In the genomic region with DNA sequence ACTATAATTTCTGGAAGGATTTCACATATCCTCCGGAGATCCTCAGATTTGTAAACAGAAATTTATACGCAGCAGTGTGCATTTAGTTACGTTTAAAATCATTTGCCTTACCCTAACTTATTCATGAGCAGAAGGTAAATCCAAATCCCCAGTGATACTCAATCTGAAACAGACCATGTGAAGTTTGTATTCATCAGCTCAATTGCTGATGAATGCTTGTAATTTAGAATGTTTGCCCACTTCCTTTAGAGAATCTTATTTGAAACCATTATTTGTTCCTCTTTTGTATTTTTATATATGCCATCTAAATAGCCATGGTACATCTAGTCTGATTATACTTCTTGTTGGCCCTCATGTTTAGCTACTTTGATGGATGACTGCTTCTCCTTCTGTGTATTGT, we compare ENCODE assay signal across 1 cellular context.
TF ChIP-seq lines count a peak whose summit lies in the region.

No MANE protein-coding gene starts in this region.

TF ChIP-seq in GM23338, 12 proteins besides CTCF, POLR2A, EP300 and RAD21 (continued from another document):
- TF ChIP-seq, protein P1, sequence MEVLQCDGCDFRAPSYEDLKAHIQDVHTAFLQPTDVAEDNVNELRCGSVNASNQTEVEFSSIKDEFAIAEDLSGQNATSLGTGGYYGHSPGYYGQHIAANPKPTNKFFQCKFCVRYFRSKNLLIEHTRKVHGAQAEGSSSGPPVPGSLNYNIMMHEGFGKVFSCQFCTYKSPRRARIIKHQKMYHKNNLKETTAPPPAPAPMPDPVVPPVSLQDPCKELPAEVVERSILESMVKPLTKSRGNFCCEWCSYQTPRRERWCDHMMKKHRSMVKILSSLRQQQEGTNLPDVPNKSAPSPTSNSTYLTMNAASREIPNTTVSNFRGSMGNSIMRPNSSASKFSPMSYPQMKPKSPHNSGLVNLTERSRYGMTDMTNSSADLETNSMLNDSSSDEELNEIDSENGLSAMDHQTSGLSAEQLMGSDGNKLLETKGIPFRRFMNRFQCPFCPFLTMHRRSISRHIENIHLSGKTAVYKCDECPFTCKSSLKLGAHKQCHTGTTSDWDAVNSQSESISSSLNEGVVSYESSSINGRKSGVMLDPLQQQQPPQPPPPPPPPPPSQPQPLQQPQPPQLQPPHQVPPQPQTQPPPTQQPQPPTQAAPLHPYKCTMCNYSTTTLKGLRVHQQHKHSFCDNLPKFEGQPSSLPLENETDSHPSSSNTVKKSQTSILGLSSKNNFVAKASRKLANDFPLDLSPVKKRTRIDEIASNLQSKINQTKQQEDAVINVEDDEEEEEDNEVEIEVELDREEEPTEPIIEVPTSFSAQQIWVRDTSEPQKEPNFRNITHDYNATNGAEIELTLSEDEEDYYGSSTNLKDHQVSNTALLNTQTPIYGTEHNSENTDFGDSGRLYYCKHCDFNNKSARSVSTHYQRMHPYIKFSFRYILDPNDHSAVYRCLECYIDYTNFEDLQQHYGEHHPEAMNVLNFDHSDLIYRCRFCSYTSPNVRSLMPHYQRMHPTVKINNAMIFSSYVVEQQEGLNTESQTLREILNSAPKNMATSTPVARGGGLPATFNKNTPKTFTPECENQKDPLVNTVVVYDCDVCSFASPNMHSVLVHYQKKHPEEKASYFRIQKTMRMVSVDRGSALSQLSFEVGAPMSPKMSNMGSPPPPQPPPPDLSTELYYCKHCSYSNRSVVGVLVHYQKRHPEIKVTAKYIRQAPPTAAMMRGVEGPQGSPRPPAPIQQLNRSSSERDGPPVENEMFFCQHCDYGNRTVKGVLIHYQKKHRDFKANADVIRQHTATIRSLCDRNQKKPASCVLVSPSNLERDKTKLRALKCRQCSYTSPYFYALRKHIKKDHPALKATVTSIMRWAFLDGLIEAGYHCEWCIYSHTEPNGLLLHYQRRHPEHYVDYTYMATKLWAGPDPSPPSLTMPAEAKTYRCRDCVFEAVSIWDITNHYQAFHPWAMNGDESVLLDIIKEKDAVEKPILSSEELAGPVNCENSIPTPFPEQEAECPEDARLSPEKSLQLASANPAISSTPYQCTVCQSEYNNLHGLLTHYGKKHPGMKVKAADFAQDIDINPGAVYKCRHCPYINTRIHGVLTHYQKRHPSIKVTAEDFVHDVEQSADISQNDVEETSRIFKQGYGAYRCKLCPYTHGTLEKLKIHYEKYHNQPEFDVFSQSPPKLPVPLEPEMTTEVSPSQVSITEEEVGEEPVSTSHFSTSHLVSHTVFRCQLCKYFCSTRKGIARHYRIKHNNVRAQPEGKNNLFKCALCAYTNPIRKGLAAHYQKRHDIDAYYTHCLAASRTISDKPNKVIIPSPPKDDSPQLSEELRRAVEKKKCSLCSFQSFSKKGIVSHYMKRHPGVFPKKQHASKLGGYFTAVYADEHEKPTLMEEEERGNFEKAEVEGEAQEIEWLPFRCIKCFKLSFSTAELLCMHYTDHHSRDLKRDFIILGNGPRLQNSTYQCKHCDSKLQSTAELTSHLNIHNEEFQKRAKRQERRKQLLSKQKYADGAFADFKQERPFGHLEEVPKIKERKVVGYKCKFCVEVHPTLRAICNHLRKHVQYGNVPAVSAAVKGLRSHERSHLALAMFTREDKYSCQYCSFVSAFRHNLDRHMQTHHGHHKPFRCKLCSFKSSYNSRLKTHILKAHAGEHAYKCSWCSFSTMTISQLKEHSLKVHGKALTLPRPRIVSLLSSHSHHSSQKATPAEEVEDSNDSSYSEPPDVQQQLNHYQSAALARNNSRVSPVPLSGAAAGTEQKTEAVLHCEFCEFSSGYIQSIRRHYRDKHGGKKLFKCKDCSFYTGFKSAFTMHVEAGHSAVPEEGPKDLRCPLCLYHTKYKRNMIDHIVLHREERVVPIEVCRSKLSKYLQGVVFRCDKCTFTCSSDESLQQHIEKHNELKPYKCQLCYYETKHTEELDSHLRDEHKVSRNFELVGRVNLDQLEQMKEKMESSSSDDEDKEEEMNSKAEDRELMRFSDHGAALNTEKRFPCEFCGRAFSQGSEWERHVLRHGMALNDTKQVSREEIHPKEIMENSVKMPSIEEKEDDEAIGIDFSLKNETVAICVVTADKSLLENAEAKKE (CRISPR knock-in tag; IDR thresholded peaks at IDR 0.05) = no peak
